ENCODE assay signal across 12 cellular contexts in the genomic region with DNA sequence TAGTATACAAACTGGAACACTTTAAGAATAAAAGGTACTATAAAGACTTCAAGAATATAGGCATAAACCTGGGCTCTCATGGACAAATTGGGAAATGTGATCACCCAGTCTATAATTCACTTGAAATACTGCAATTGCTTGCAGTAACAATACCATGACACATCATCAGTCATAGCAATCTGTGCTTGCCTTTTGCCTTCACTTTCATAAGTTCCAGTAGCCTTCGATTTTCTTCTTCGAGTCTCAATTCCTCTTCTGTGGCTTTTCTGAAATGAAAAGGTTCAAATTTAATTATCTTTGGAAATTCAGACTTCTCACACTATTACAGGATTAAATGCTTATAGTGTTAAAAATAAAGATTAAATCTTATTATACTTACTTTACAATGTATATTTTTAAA.
DNase-seq lines count a peak whose midpoint lies in the region; ATAC-seq and TF ChIP-seq lines count a peak whose summit lies in the region.
"Had no signal": no experiment of that assay in that cellular context is flagged by ENCODE, and none has a peak within 500 bp of the region (broad histone marks: within the 10 kb centered on the region; RNA-seq: fewer than 3 reads in every experiment).

No MANE protein-coding gene starts in this region.

- H3K9me3 Mint-ChIP-seq in osteocyte (ENCODE audit: unreplicated experiment) = peaks cover 9% of the 10 kb centered on the region
- no peaks in the 10 kb centered on the region for H3K9me3 Mint-ChIP-seq in activated CD4-positive, alpha-beta T cell treated with anti-CD3 and anti-CD28 coated beads, Interleukin-2, amount 10 ng/mL, durations not matched to agents 24 days and 14 days
- H3K9me3 Mint-ChIP-seq in activated CD4-positive, alpha-beta memory T cell treated with anti-CD3 and anti-CD28 coated beads for 36 hours = peaks cover 5% of the 10 kb centered on the region

- H3K27ac Mint-ChIP-seq in osteocyte (ENCODE audit: unreplicated experiment) = no peak overlapping the region
- no peak overlapping the region for H3K27ac Mint-ChIP-seq in activated CD4-positive, alpha-beta T cell treated with anti-CD3 and anti-CD28 coated beads, Interleukin-2, amount 10 ng/mL, durations not matched to agents 24 days and 14 days
- H3K27ac Mint-ChIP-seq in activated CD4-positive, alpha-beta memory T cell treated with anti-CD3 and anti-CD28 coated beads for 36 hours = no peak overlapping the region

- CTCF ChIA-PET in activated CD4-positive, alpha-beta memory T cell treated with anti-CD3 and anti-CD28 coated beads for 36 hours (lab: Charles Lee) = no interaction called here

- intact Hi-C loops in activated CD4-positive, alpha-beta T cell treated with anti-CD3 and anti-CD28 coated beads, Interleukin-2, amount 10 ng/mL, durations not matched to agents 24 days and 14 days (cut with micrococcal nuclease) = no loop called here
- intact Hi-C loops in activated CD4-positive, alpha-beta memory T cell treated with anti-CD3 and anti-CD28 coated beads for 36 hours (cut with micrococcal nuclease) = no loop called here

- TF ChIP-seq CTCF in osteocyte (IDR thresholded peaks at IDR 0.05) = no peak

- no peak overlapping the region for H3K4me3 Mint-ChIP-seq in osteocyte (ENCODE audit: unreplicated experiment)
- no peak overlapping the region for H3K4me3 Mint-ChIP-seq in activated CD4-positive, alpha-beta T cell treated with anti-CD3 and anti-CD28 coated beads, Interleukin-2, amount 10 ng/mL, durations not matched to agents 24 days and 14 days
- no peak overlapping the region for H3K4me3 Mint-ChIP-seq in activated CD4-positive, alpha-beta memory T cell treated with anti-CD3 and anti-CD28 coated beads for 36 hours

- H3K27me3 Mint-ChIP-seq in osteocyte (ENCODE audit: unreplicated experiment) = peaks cover 12% of the 10 kb centered on the region
- H3K27me3 Mint-ChIP-seq in activated CD4-positive, alpha-beta T cell treated with anti-CD3 and anti-CD28 coated beads, Interleukin-2, amount 10 ng/mL, durations not matched to agents 24 days and 14 days = peaks cover 2% of the 10 kb centered on the region
- H3K27me3 Mint-ChIP-seq in activated CD4-positive, alpha-beta memory T cell treated with anti-CD3 and anti-CD28 coated beads for 36 hours = no peaks in the 10 kb centered on the region

- DNase-seq in HPDE6-E6E7 (ENCODE audit: extremely low spot score) (peak; percentile 32), iris pigment epithelial cell (ENCODE audit: low read depth) (peak; percentile 1), osteocyte (ENCODE audit: extremely low spot score, unreplicated experiment) (no peak)
- DNase-seq in activated CD4-positive, alpha-beta T cell treated with anti-CD3 and anti-CD28 coated beads, Interleukin-2, amount 10 ng/mL, durations not matched to agents 24 days and 14 days = no peak
- DNase-seq in activated CD4-positive, alpha-beta memory T cell treated with anti-CD3 and anti-CD28 coated beads for 36 hours = no peak
- DNase-seq: caudate nucleus, Kasumi-1, NCI-H345, sigmoid colon had no signal

- peaks cover 5% of the 10 kb centered on the region for H3K4me1 Mint-ChIP-seq in osteocyte (ENCODE audit: unreplicated experiment)
- H3K4me1 Mint-ChIP-seq in activated CD4-positive, alpha-beta T cell treated with anti-CD3 and anti-CD28 coated beads, Interleukin-2, amount 10 ng/mL, durations not matched to agents 24 days and 14 days = no peaks in the 10 kb centered on the region
- no peaks in the 10 kb centered on the region for H3K4me1 Mint-ChIP-seq in activated CD4-positive, alpha-beta memory T cell treated with anti-CD3 and anti-CD28 coated beads for 36 hours (ENCODE audit: low read depth)

- no peaks in the 10 kb centered on the region for H3K36me3 Mint-ChIP-seq in osteocyte (ENCODE audit: unreplicated experiment)
- no peaks in the 10 kb centered on the region for H3K36me3 Mint-ChIP-seq in activated CD4-positive, alpha-beta T cell treated with anti-CD3 and anti-CD28 coated beads, Interleukin-2, amount 10 ng/mL, durations not matched to agents 24 days and 14 days (ENCODE audit: low read depth)
- H3K36me3 Mint-ChIP-seq in activated CD4-positive, alpha-beta memory T cell treated with anti-CD3 and anti-CD28 coated beads for 36 hours = peaks cover 9% of the 10 kb centered on the region

- ATAC-seq in GM19025 (IDR thresholded peaks at IDR 0.05; ENCODE audit: low read depth, unreplicated experiment) (peak; percentile 49), HG02571 (IDR thresholded peaks at IDR 0.05; ENCODE audit: unreplicated experiment) (peak; percentile 81), HG02759 (IDR thresholded peaks at IDR 0.05; ENCODE audit: unreplicated experiment) (no peak)

- POLR2A ChIA-PET in activated CD4-positive, alpha-beta memory T cell treated with anti-CD3 and anti-CD28 coated beads for 36 hours (lab: Charles Lee) = no interaction called here

Comparison
In these comparisons a context has a peak if more than half of its experiments do, and no peak if none do; other contexts are left out.
1. DNase-seq: peak in HPDE6-E6E7 (single experiment) and iris pigment epithelial cell (single experiment); none in osteocyte (single experiment), activated CD4-positive, alpha-beta T cell treated with anti-CD3 and anti-CD28 coated beads, Interleukin-2, amount 10 ng/mL, durations not matched to agents 24 days and 14 days (single experiment) and activated CD4-positive, alpha-beta memory T cell treated with anti-CD3 and anti-CD28 coated beads for 36 hours (single experiment).